ENCODE assay signal across 8 cellular contexts in genomic region chr22:38754247-38755154, GRCh38. TPM values are rescaled to one million over a fixed set of nuclear protein-coding genes. Genes with fewer than 3 reads are reported as not detected.
DNase-seq lines count a peak whose midpoint lies in the region; ATAC-seq and TF ChIP-seq lines count a peak whose summit lies in the region.

No MANE protein-coding gene starts in this region.

- H3K27ac Mint-ChIP-seq in activated T-cell treated with anti-CD3 and anti-CD28 coated beads, Interleukin-2, amount 50 U/mL, for 24 hours, result peak overlapping the region; percentile 99
- H3K27ac Mint-ChIP-seq in activated naive CD4-positive, alpha-beta T cell treated with anti-CD3 and anti-CD28 coated beads, Interleukin-2, amount 50 U/mL, for 72 hours, result peak overlapping the region; percentile 89 to 98
- peak overlapping the region; percentile 98 for H3K27ac Mint-ChIP-seq in glutamatergic neuron (ENCODE audit: unreplicated experiment)

- H3K27me3 Mint-ChIP-seq in activated T-cell treated with anti-CD3 and anti-CD28 coated beads, Interleukin-2, amount 50 U/mL, for 24 hours, result no peaks in the 10 kb centered on the region
- peaks cover 12% of the 10 kb centered on the region for H3K27me3 Mint-ChIP-seq in glutamatergic neuron (ENCODE audit: unreplicated experiment)

- peak; percentile 50 for DNase-seq in activated T-cell treated with anti-CD3 and anti-CD28 coated beads, Interleukin-2, amount 50 U/mL, for 24 hours
- DNase-seq in activated T-cell treated with anti-CD3 and anti-CD28 coated beads for 4 hours (no peak), NCI-H446 (lab: John Stamatoyannopoulos, UW) (peak; percentile 70 to 86), glutamatergic neuron (no peak)
- DNase-seq in activated naive CD4-positive, alpha-beta T cell treated with anti-CD3 and anti-CD28 coated beads, Interleukin-2, amount 50 U/mL, for 72 hours (ENCODE audit: low spot score in 2 of 2), result no peak

- H3K36me3 ChIP-seq in neuron (ENCODE audit: insufficient read depth, low read length), result peaks cover 32% of the 10 kb centered on the region

- peaks cover 57% of the 10 kb centered on the region for H3K36me3 Mint-ChIP-seq in activated T-cell treated with anti-CD3 and anti-CD28 coated beads, Interleukin-2, amount 50 U/mL, for 24 hours (ENCODE audit: low read depth)
- peaks cover 42 to 54% of the 10 kb centered on the region in 2 donors for H3K36me3 Mint-ChIP-seq in activated naive CD4-positive, alpha-beta T cell treated with anti-CD3 and anti-CD28 coated beads, Interleukin-2, amount 50 U/mL, for 72 hours
- H3K36me3 Mint-ChIP-seq in glutamatergic neuron (ENCODE audit: unreplicated experiment), result peaks cover 4% of the 10 kb centered on the region

- H3K27me3 ChIP-seq in neuron (ENCODE audit: insufficient read depth, low read length), result no peaks in the 10 kb centered on the region

- TF ChIP-seq CTCF in glutamatergic neuron (IDR thresholded peaks at IDR 0.05; ENCODE audit: partially characterized antibody, unreplicated experiment), result no peak

- H3K9me3 Mint-ChIP-seq in activated T-cell treated with anti-CD3 and anti-CD28 coated beads, Interleukin-2, amount 50 U/mL, for 24 hours, result no peaks in the 10 kb centered on the region
- H3K9me3 Mint-ChIP-seq in activated naive CD4-positive, alpha-beta T cell treated with anti-CD3 and anti-CD28 coated beads, Interleukin-2, amount 50 U/mL, for 72 hours, result no peaks in the 10 kb centered on the region
- peaks cover 8% of the 10 kb centered on the region for H3K9me3 Mint-ChIP-seq in glutamatergic neuron (ENCODE audit: unreplicated experiment)

- peak overlapping the region; percentile 88 for H3K4me3 Mint-ChIP-seq in activated T-cell treated with anti-CD3 and anti-CD28 coated beads, Interleukin-2, amount 50 U/mL, for 24 hours
- peak overlapping the region; percentile 99 for H3K4me3 Mint-ChIP-seq in glutamatergic neuron (ENCODE audit: unreplicated experiment)

- ATAC-seq in activated naive CD4-positive, alpha-beta T cell treated with anti-CD3 and anti-CD28 coated beads, Interleukin-2, amount 50 U/mL, for 72 hours, result peak in 1 of 2 donors; percentile 18
- no peak for ATAC-seq in HG03139 (IDR thresholded peaks at IDR 0.05; ENCODE audit: unreplicated experiment)
- ATAC-seq in HG02759 (IDR thresholded peaks at IDR 0.05; ENCODE audit: unreplicated experiment), result no peak

- peak overlapping the region; percentile 59 for H3K4me3 ChIP-seq in neuron (ENCODE audit: low read length)

- peaks cover 29% of the 10 kb centered on the region for H3K4me1 ChIP-seq in neuron (ENCODE audit: insufficient read depth, low read length)

- H3K4me1 Mint-ChIP-seq in activated T-cell treated with anti-CD3 and anti-CD28 coated beads, Interleukin-2, amount 50 U/mL, for 24 hours (ENCODE audit: low read depth), result peaks cover 75% of the 10 kb centered on the region
- H3K4me1 Mint-ChIP-seq in glutamatergic neuron (ENCODE audit: low read depth, unreplicated experiment), result peaks cover 24% of the 10 kb centered on the region

- H2AFZ ChIP-seq in neuron (ENCODE audit: low read depth, low read length), result peak overlapping the region; percentile 66

- H3K9me3 ChIP-seq in neuron (ENCODE audit: low read length), result no peaks in the 10 kb centered on the region

RNA-seq across cellular contexts. Expression of gene SUN2, which starts 1.3 kb away (rescaled TPM):
- total RNA-seq in activated naive CD4-positive, alpha-beta T cell treated with anti-CD3 and anti-CD28 coated beads, Interleukin-2, amount 50 U/mL, for 72 hours, result 100 to 1,000 TPM; 142 to 241 TPM
- total RNA-seq in glutamatergic neuron (ENCODE audit: unreplicated experiment), result 174 TPM

RNA-seq across cellular contexts. Expression of gene DNAL4, which starts 39.4 kb away (rescaled TPM):
- 1 to 10 TPM; 5.2 to 7.8 TPM for total RNA-seq in activated naive CD4-positive, alpha-beta T cell treated with anti-CD3 and anti-CD28 coated beads, Interleukin-2, amount 50 U/mL, for 72 hours
- 19.4 TPM for total RNA-seq in glutamatergic neuron (ENCODE audit: unreplicated experiment)

RNA-seq across cellular contexts. Expression of gene GTPBP1, which starts 48.8 kb away (rescaled TPM):
- 100 to 1,000 TPM; 109 to 142 TPM for total RNA-seq in activated naive CD4-positive, alpha-beta T cell treated with anti-CD3 and anti-CD28 coated beads, Interleukin-2, amount 50 U/mL, for 72 hours
- total RNA-seq in glutamatergic neuron (ENCODE audit: unreplicated experiment), result 55.6 TPM

RNA-seq across cellular contexts. Expression of gene JOSD1, which starts 53.8 kb away (rescaled TPM):
- 10 to 100 TPM; 70.0 to 79.0 TPM for total RNA-seq in activated naive CD4-positive, alpha-beta T cell treated with anti-CD3 and anti-CD28 coated beads, Interleukin-2, amount 50 U/mL, for 72 hours
- total RNA-seq in glutamatergic neuron (ENCODE audit: unreplicated experiment), result 51.0 TPM

Comparison
In these comparisons a context has a peak if more than half of its experiments do, and no peak if none do; other contexts are left out.
1. DNase-seq: peak in activated T-cell treated with anti-CD3 and anti-CD28 coated beads, Interleukin-2, amount 50 U/mL, for 24 hours (single experiment) and NCI-H446 (2 of 2); none in activated T-cell treated with anti-CD3 and anti-CD28 coated beads for 4 hours (single experiment), activated naive CD4-positive, alpha-beta T cell treated with anti-CD3 and anti-CD28 coated beads, Interleukin-2, amount 50 U/mL, for 72 hours (0 of 2) and glutamatergic neuron (single experiment).
2. Peak in every context shown above with its lines, with median percentiles within 50 percentile points of each other: H3K27ac Mint-ChIP-seq.